Comparison of ENCODE assay signal across 20 cellular contexts in the genomic region with DNA sequence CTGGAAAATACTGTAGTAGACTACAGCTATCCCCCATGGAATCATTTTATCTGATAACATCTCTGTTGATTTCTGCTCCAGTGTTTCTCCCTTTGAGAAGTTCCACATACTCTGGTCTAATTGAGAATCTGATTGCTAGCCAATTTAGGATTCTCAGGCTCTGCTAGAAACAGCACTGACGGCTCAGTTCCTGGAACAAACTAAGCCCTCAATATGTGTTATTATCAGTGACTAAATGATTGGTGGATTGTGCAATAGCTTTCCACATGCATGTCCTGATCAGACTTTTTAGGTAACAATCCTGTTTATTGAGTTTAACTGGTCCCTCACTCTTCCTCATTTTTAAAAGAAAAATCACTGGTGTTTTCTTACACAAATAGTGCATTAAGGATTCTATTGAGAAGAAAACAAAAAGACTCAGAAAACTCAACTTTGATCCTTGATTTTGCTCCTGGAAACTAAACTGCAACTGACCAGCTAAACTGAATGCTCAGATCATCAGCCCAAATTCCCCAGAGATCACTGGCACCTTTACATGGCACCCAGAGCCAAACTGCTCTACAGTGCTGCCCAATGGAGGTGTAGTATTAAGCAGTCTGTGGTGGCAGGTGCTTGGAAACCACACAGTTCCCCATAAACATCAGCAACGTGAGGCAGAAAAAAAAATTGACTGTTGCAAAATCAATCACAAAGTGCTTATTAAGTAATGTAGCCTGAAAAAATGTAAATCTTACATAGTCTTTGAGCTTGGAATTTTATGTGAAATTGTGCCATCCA.
A peak's percentile ranks its signal among the peaks of the same experiment; 100 is the strongest.
DNase-seq lines count a peak whose midpoint lies in the region; ATAC-seq and TF ChIP-seq lines count a peak whose summit lies in the region.
"Had no signal": no experiment of that assay in that cellular context is flagged by ENCODE, and none has a peak within 500 bp of the region (broad histone marks: within the 10 kb centered on the region; RNA-seq: fewer than 3 reads in every experiment).

No MANE protein-coding gene starts in this region.

- H4K20me1 ChIP-seq in osteoblast (ENCODE audit: insufficient read depth, low read length), result no peaks in the 10 kb centered on the region

- DNase-seq in NCI-H446 treated with DMSO at 0.1 percent for 48 hours (lab: John Stamatoyannopoulos, UW) (peak; percentile 2), NCI-H446 (lab: John Stamatoyannopoulos, UW) (no peak), NCI-H2171 treated with DMSO at 0.1 percent for 48 hours (lab: John Stamatoyannopoulos, UW) (peak; percentile 41), left ventricle myocardium inferior (no peak), aorta (no peak), osteoblast (ENCODE audit: insufficient read length, low spot score, missing footprints) (no peak)
- DNase-seq: 8988T; BE2C; CD4-positive, CD25-positive, alpha-beta regulatory T cell; COR-L47; DMS153; GDM1; NCI-H1417; NCI-H187 treated with DMSO at 0.1 percent for 48 hours; NK-92 treated with Interleukin-12 subunit alpha and Interleukin-12 subunit beta, amount 100 ng/mL, for 24 hours; Peyer's patch had no signal

- ATAC-seq in aorta (ENCODE audit: low FRiP score) (peak; percentile 33), HG03460 (IDR thresholded peaks at IDR 0.05; ENCODE audit: unreplicated experiment) (no peak), HG02642 (IDR thresholded peaks at IDR 0.05; ENCODE audit: poor library complexity, unreplicated experiment) (no peak)

- H3K4me3 ChIP-seq in left ventricle myocardium inferior, result no peak overlapping the region
- no peak overlapping the region for H3K4me3 ChIP-seq in aorta (ENCODE audit: low read length in 2 of 2)
- no peak overlapping the region for H3K4me3 ChIP-seq in osteoblast (ENCODE audit: insufficient read depth, low read length)
- H3K4me3 ChIP-seq: Peyer's patch, SK-N-MC had no signal

- H3K27ac ChIP-seq in left ventricle myocardium inferior (replicated peaks) (peak overlapping the region; percentile 16), aorta (ENCODE audit: low read depth in 1 of 2, low read length in 2 of 2) (no peak overlapping the region), osteoblast (ENCODE audit: low read depth, low read length) (no peak overlapping the region)
- H3K27ac ChIP-seq: KMS-11, Peyer's patch, SK-N-MC had no signal

- H3K36me3 ChIP-seq in left ventricle myocardium inferior (no peaks in the 10 kb centered on the region), aorta (ENCODE audit: control insufficient read depth in 1 of 2, insufficient read depth in 2 of 2, low read length in 1 of 2) (no peaks in the 10 kb centered on the region), osteoblast (ENCODE audit: insufficient read depth, low read length) (no peaks in the 10 kb centered on the region)
- H3K36me3 ChIP-seq: BE2C, Peyer's patch had no signal

- no peak overlapping the region for H2AFZ ChIP-seq in osteoblast (ENCODE audit: low read length)

- no peaks in the 10 kb centered on the region for H3K4me1 ChIP-seq in left ventricle myocardium inferior
- peaks cover 0 to 2% of the 10 kb centered on the region in 2 donors for H3K4me1 ChIP-seq in aorta (ENCODE audit: control insufficient read depth in 1 of 2, insufficient read depth in 2 of 2, low read length in 2 of 2)
- H3K4me1 ChIP-seq in osteoblast (ENCODE audit: insufficient read depth, low read length), result no peaks in the 10 kb centered on the region
- H3K4me1 ChIP-seq: BE2C, Peyer's patch had no signal

- 31 to 38% methylated on average over 2 of the region's 2 CpGs for WGBS in aorta, 2 donors

- intact Hi-C loops in left ventricle myocardium inferior (cut with micrococcal nuclease) (no loop called here), aorta (cut with DNase I) (no loop called here)

- H3K9me3 ChIP-seq in left ventricle myocardium inferior (replicated peaks) (peaks cover 34% of the 10 kb centered on the region), aorta (ENCODE audit: control insufficient read depth, low read length) (peaks cover 3% of the 10 kb centered on the region), osteoblast (ENCODE audit: low read depth, low read length) (no peaks in the 10 kb centered on the region)
- H3K9me3 ChIP-seq: BE2C, Peyer's patch had no signal

- TF ChIP-seq CTCF in left ventricle myocardium inferior (IDR thresholded peaks at IDR 0.05; ENCODE audit: borderline replicate concordance) (no peak), osteoblast (IDR thresholded peaks at IDR 0.05; ENCODE audit: extremely low read depth, low read depth, low read length) (no peak)

- no peaks in the 10 kb centered on the region for H3K79me2 ChIP-seq in osteoblast (ENCODE audit: insufficient read depth, low read length)

- no peak overlapping the region for H3K4me2 ChIP-seq in osteoblast (ENCODE audit: insufficient read depth, low read length)
- H3K4me2 ChIP-seq: KMS-11 had no signal

- H3K27me3 ChIP-seq in left ventricle myocardium inferior (ENCODE audit: low read depth), result no peaks in the 10 kb centered on the region
- H3K27me3 ChIP-seq in aorta (ENCODE audit: control insufficient read depth in 1 of 2, insufficient read depth in 2 of 2, low read length in 1 of 2), result no peaks in the 10 kb centered on the region
- H3K27me3 ChIP-seq in osteoblast (ENCODE audit: insufficient read depth, low read length), result no peaks in the 10 kb centered on the region
- H3K27me3 ChIP-seq: BE2C, Peyer's patch had no signal

Comparison
In these comparisons a context has a peak if more than half of its experiments do, and no peak if none do; other contexts are left out.
1. DNase-seq: peak in NCI-H446 treated with DMSO at 0.1 percent for 48 hours (single experiment) and NCI-H2171 treated with DMSO at 0.1 percent for 48 hours (single experiment); none in NCI-H446 (0 of 2), left ventricle myocardium inferior (single experiment), aorta (0 of 2) and osteoblast (single experiment).